ENCODE assay signal across 18 cellular contexts in the genomic region with DNA sequence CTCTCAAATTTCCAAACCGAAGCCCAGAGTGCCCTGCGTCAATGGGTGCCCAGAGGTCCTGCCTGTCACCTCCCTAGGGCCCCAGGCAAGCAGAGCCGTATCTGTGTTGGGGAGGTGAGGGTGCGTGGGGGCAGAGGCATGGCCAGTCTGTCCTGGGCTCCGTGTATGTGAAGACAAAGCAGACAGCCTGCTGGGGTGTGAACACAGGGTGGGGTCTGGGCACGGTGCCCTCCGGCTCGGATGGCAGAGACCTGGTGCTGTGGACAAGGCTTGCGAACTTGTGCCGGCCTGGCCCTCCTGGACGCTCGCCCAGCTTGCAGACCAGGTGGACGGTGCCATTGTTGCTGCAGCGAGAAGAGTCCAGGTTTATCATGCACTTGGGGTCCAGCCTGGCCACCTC. TPM values are rescaled to one million over a fixed set of nuclear protein-coding genes. Genes with fewer than 3 reads are reported as not detected.
"Had no signal": no experiment of that assay in that cellular context is flagged by ENCODE, and none has a peak within 500 bp of the region (broad histone marks: within the 10 kb centered on the region; RNA-seq: fewer than 3 reads in every experiment).

No MANE protein-coding gene starts in this region.

RNA-seq across cellular contexts. Expression of gene POTEM, which starts 53.4 kb away (rescaled TPM):
- total RNA-seq: activated CD4-positive, alpha-beta memory T cell treated with anti-CD3 and anti-CD28 coated beads, Interleukin-2, amount 10 ng/mL, durations not matched to agents 7 days and 5 days; activated CD4-positive, alpha-beta T cell treated with anti-CD3 and anti-CD28 coated beads for 36 hours; activated CD4-positive, alpha-beta T cell treated with anti-CD3 and anti-CD28 coated beads, Interleukin-2, amount 10 ng/mL, durations not matched to agents 7 days and 5 days; activated CD8-positive, alpha-beta memory T cell treated with anti-CD3 and anti-CD28 coated beads, Interleukin-2, amount 10 ng/mL, durations not matched to agents 7 days and 5 days; activated CD8-positive, alpha-beta T cell treated with anti-CD3 and anti-CD28 coated beads, Interleukin-2, amount 10 ng/mL, durations not matched to agents 7 days and 5 days; activated naive CD8-positive, alpha-beta T cell treated with anti-CD3 and anti-CD28 coated beads, Interleukin-2, amount 10 ng/mL, durations not matched to agents 7 days and 5 days; activated T-helper 2 cell treated with anti-CD3 and anti-CD28 coated beads, Interferon-gamma antibody, Interleukin-2, Interleukin-4, amounts not matched to agents 10 μg/mL and 5 μg/mL and 100 μg/mL, durations not matched to agents 14 hours and 24 hours and 36 hours; adrenal gland; aorta; astrocyte; body of pancreas; breast epithelium; cardiac septum; T-cell; T-helper 1 cell treated with Interleukin-12 subunit alpha and Interleukin-12 subunit beta and Interleukin-4 antibody, amounts not matched to agents 30 ng/mL and 1 ng/mL, for 36 hours; T-helper 17 cell; T-helper 2 cell treated with Interferon-gamma antibody and Interleukin-4, amounts not matched to agents 100 ng/mL and 5 ng/mL, for 36 hours; WTC11 had no signal
- polyA plus RNA-seq: adrenal gland, aorta had no signal
